In genomic region chr5:98606961-98607360, GRCh38 we compare ENCODE assay signal across 8 cellular contexts.
"Had no signal": no experiment of that assay in that cellular context is flagged by ENCODE, and none has a peak within 500 bp of the region (broad histone marks: within the 10 kb centered on the region; RNA-seq: fewer than 3 reads in every experiment).

No MANE protein-coding gene starts in this region.

- DNase-seq: H9, HCEC 1CT, IMR-90 had no signal

- FAIRE-seq: H1, H54, HTR-8/SVneo, K562 had no signal

- H3K4me3 Mint-ChIP-seq: GM23338, H9 had no signal

- H3K9me3 Mint-ChIP-seq: GM23338, H9 had no signal

- H3K27ac Mint-ChIP-seq: GM23338, H9 had no signal

- H3K4me2 ChIP-seq: GM23338 had no signal

- H3K4me3 ChIP-seq: GM23338, K562 had no signal
